Comparison of ENCODE assay signal across 16 cellular contexts in the genomic region with DNA sequence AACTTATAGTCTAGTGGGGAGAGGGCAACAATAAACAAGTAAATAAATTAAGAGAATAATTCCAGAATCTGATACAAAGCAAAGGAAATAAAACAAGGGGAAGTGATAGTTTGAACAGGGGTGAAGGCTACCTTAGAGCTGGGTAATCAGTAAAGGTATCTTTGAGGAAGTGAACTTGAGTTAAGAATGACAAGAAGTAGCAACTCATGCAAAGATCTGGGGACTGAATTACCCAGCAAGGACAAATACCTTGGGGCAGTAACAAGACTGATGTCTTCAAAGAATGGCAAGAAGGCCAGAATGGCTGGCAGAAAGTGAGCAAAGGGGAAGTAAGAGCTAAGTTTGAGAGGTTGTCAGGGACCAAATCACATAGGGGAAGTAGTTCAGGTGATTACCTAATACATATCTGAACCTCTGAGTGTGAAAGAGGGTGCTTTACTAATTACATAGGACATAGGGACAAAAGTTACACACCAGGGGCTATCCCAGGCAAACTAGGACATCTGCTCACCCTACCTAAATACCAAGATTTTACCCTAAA.
DNase-seq lines count a peak whose midpoint lies in the region; ATAC-seq, FAIRE-seq and TF ChIP-seq lines count a peak whose summit lies in the region.
"Had no signal": no experiment of that assay in that cellular context is flagged by ENCODE, and none has a peak within 500 bp of the region (broad histone marks: within the 10 kb centered on the region; RNA-seq: fewer than 3 reads in every experiment).

No MANE protein-coding gene starts in this region.

- TF ChIP-seq CTCF in testis (IDR thresholded peaks at IDR 0.05) = no peak
- no peak for TF ChIP-seq CTCF in body of pancreas (IDR thresholded peaks at IDR 0.05)

- H3K36me3 ChIP-seq in testis (ENCODE audit: low read depth, missing control alignments) (no peaks in the 10 kb centered on the region), body of pancreas (replicated peaks in 1 of 2; ENCODE audit: insufficient read depth in 1 of 2, low read depth in 2 of 2) (no peaks in the 10 kb centered on the region)

- no peak overlapping the region for H3K27ac ChIP-seq in testis
- H3K27ac ChIP-seq in body of pancreas = no peak overlapping the region
- H3K27ac ChIP-seq: C4-2B had no signal

- no peaks in the 10 kb centered on the region for H3K27me3 ChIP-seq in testis
- H3K27me3 ChIP-seq in body of pancreas = no peaks in the 10 kb centered on the region

- no peak overlapping the region for H3K4me3 ChIP-seq in testis
- H3K4me3 ChIP-seq in body of pancreas = no peak overlapping the region

- H3K4me1 ChIP-seq in testis (no peaks in the 10 kb centered on the region), body of pancreas (no peaks in the 10 kb centered on the region)

- ATAC-seq in HG02973 (IDR thresholded peaks at IDR 0.05; ENCODE audit: unreplicated experiment) (peak; percentile 53), body of pancreas (no peak)

- intact Hi-C loops in testis (cut with DNase I; ENCODE audit: low total_unique reads) (no loop called here), body of pancreas (cut with DNase I) (no loop called here)

- FAIRE-seq in GM18507 (lab: Jason Lieb, UNC) = peak; percentile 46
- FAIRE-seq: H1 had no signal

- no peaks in the 10 kb centered on the region for H3K9me3 ChIP-seq in testis
- H3K9me3 ChIP-seq in body of pancreas = no peaks in the 10 kb centered on the region

- DNase-seq in AML-193 (lab: John Stamatoyannopoulos, UW) (peak; percentile 7 to 16), GM18507 (ENCODE audit: extremely low spot score, insufficient read length, low read depth) (no peak), SKM-1 (lab: John Stamatoyannopoulos, UW; ENCODE audit: unreplicated experiment) (peak; percentile 81), testis (no peak), NCI-H345 (lab: John Stamatoyannopoulos, UW) (no peak), occipital lobe (lab: John Stamatoyannopoulos, UW) (no peak), body of pancreas (no peak)
- DNase-seq: 8988T; DMS53; NCI-H2227 treated with DMSO at 0.1 percent for 48 hours; NCI-H69; NK-92 treated with Interleukin-12 subunit alpha and Interleukin-12 subunit beta, amount 100 ng/mL, for 24 hours; T-helper 1 cell had no signal

- TF ChIP-seq POLR2A in testis (IDR thresholded peaks at IDR 0.05) (no peak), body of pancreas (IDR thresholded peaks at IDR 0.05) (no peak)

Comparison
In these comparisons a context has a peak if more than half of its experiments do, and no peak if none do; other contexts are left out.
1. DNase-seq: peak in AML-193 (2 of 2) and SKM-1 (single experiment); none in GM18507 (single experiment), testis (single experiment), NCI-H345 (single experiment), occipital lobe (single experiment) and body of pancreas (0 of 4).